ENCODE assay signal across 1 cellular context in genomic region chr4:182625193-182625592, GRCh38.
TF ChIP-seq lines count a peak whose summit lies in the region.

No MANE protein-coding gene starts in this region.

TF ChIP-seq in GM23338, 12 proteins besides CTCF, POLR2A, EP300 and RAD21 (continued from another document):
- no peak for TF ChIP-seq REST (IDR thresholded peaks at IDR 0.05; ENCODE audit: unreplicated experiment)
- no peak for TF ChIP-seq EZH2 (IDR thresholded peaks at IDR 0.05; ENCODE audit: low read depth, unreplicated experiment)
- TF ChIP-seq POLR2AphosphoS5 (IDR thresholded peaks at IDR 0.05; ENCODE audit: low read depth), result no peak
